Comparison of ENCODE assay signal across 11 cellular contexts in the genomic region with DNA sequence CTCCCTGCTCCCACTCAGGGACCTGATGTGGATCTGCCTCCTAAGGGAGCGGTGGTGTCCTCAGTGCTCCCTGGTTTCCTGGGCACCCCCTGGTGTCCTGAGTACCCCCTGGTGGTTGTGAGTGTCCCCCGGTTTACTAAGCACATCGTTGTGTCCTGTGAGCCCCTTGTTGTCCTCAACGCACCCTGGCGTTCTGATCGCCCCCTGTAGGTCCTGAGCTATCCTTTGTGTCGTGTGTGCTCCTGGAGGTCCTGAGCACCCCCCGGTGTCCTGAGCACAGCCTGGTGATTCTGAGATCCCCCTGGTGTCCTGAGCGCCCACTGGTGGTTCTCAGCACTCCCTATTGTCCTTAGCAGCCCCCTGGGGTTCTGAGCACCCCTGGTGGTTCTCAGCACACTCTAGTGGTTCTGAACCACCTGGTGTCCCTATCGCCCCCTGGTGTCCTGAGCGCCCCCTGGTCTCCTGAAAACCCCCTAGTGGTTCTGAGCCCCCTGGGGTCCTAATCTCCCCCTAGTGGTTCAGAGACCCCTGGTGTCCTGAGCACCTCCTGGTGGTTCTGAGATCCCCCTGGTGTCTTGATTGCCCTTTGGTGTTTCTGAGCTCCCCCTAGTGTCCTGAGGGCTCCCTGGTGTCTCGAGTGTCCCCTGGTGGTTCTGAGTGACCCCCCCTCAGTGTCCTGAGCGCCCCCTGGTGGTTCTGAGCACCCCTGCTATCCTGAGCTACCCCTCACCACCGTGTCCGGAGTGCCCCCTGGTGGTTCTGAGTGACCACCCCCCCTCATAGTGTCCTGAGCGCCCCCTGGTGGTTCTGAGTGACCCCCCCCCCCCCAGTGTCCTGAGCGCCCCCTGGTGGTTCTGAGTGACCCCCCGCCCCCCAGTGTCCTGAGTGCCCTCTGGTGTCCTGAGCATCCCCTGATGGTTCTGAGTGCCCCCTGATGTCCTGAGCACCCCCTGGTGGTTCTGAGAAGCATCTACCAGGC.
A peak's percentile ranks its signal among the peaks of the same experiment; 100 is the strongest.
DNase-seq lines count a peak whose midpoint lies in the region; ATAC-seq and TF ChIP-seq lines count a peak whose summit lies in the region.
"Had no signal": no experiment of that assay in that cellular context is flagged by ENCODE, and none has a peak within 500 bp of the region (broad histone marks: within the 10 kb centered on the region; RNA-seq: fewer than 3 reads in every experiment).

No MANE protein-coding gene starts in this region.

- H3K36me3 ChIP-seq in GM06990 (ENCODE audit: control insufficient read depth, insufficient read depth, low read length), result no peaks in the 10 kb centered on the region
- H3K36me3 ChIP-seq: neural progenitor cell had no signal

- H3K27me3 ChIP-seq in GM06990 (replicated peaks; ENCODE audit: control insufficient read depth, insufficient read depth, low read length), result no peaks in the 10 kb centered on the region
- H3K27me3 ChIP-seq: neural progenitor cell had no signal

- POLR2A ChIA-PET in WTC11 (lab: Charles Lee), result no interaction called here

- ATAC-seq in WTC11 (no peak), HG03432 (IDR thresholded peaks at IDR 0.05; ENCODE audit: unreplicated experiment) (no peak)

- H3K9me3 Mint-ChIP-seq in activated T-cell treated with anti-CD3 and anti-CD28 coated beads, Interleukin-2, amount 50 U/mL, for 24 hours, result no peaks in the 10 kb centered on the region
- H3K9me3 Mint-ChIP-seq in WTC11, result peaks cover 44% of the 10 kb centered on the region
- H3K9me3 Mint-ChIP-seq: activated naive CD4-positive, alpha-beta T cell treated with anti-CD3 and anti-CD28 coated beads, Interleukin-2, amount 50 U/mL, for 72 hours had no signal

- H3K27ac Mint-ChIP-seq in activated T-cell treated with anti-CD3 and anti-CD28 coated beads, Interleukin-2, amount 50 U/mL, for 24 hours, result peak overlapping the region; percentile 20
- no peak overlapping the region for H3K27ac Mint-ChIP-seq in WTC11
- H3K27ac Mint-ChIP-seq: neural progenitor cell had no signal

- DNase-seq in GM06990 (ENCODE audit: extremely low read depth, insufficient read length), result peak; percentile 54
- peak; percentile 11 for DNase-seq in NB4 (ENCODE audit: low read depth)
- peak; percentile 56 for DNase-seq in activated T-cell treated with anti-CD3 and anti-CD28 coated beads, Interleukin-2, amount 50 U/mL, for 24 hours
- DNase-seq in stimulated activated CD4-positive, alpha-beta T cell treated with anti-CD3 and anti-CD28 coated beads, Interleukin-15, amount 100 ng/mL, for 48 hours (ENCODE audit: low read depth in 2 of 2), result peak; percentile 48 to 70
- DNase-seq in WTC11 (ENCODE audit: low spot score), result no peak
- DNase-seq in Kasumi-1 (lab: John Stamatoyannopoulos, UW), result no peak
- DNase-seq in mesenteric fat pad (ENCODE audit: low spot score), result no peak
- DNase-seq: NCI-H1417 had no signal

- H3K36me3 Mint-ChIP-seq in activated T-cell treated with anti-CD3 and anti-CD28 coated beads, Interleukin-2, amount 50 U/mL, for 24 hours (ENCODE audit: low read depth), result no peaks in the 10 kb centered on the region
- peaks cover 47% of the 10 kb centered on the region for H3K36me3 Mint-ChIP-seq in WTC11
- H3K36me3 Mint-ChIP-seq: activated naive CD4-positive, alpha-beta T cell treated with anti-CD3 and anti-CD28 coated beads, Interleukin-2, amount 50 U/mL, for 72 hours; neural progenitor cell had no signal

- TF ChIP-seq CTCF in GM06990 (IDR thresholded peaks at IDR 0.05; ENCODE audit: insufficient read depth, low read length, poor library complexity, severe bottlenecking) (peak; percentile 40), NB4 (IDR thresholded peaks at IDR 0.05; ENCODE audit: low read depth, low read length) (no peak), WTC11 (IDR thresholded peaks at IDR 0.05) (no peak)

- peaks cover 35% of the 10 kb centered on the region for H3K4me1 Mint-ChIP-seq in activated T-cell treated with anti-CD3 and anti-CD28 coated beads, Interleukin-2, amount 50 U/mL, for 24 hours (ENCODE audit: low read depth)
- no peaks in the 10 kb centered on the region for H3K4me1 Mint-ChIP-seq in WTC11
- H3K4me1 Mint-ChIP-seq: neural progenitor cell had no signal

- H3K4me3 ChIP-seq in GM06990 (replicated peaks; ENCODE audit: low read depth, low read length) (no peak overlapping the region), NB4 (ENCODE audit: low read depth, low read length) (no peak overlapping the region)
- H3K4me3 ChIP-seq: neural progenitor cell had no signal

- no peaks in the 10 kb centered on the region for H3K27me3 Mint-ChIP-seq in activated T-cell treated with anti-CD3 and anti-CD28 coated beads, Interleukin-2, amount 50 U/mL, for 24 hours
- H3K27me3 Mint-ChIP-seq in WTC11 (ENCODE audit: low read depth), result no peaks in the 10 kb centered on the region

- no peak overlapping the region for H3K4me3 Mint-ChIP-seq in activated T-cell treated with anti-CD3 and anti-CD28 coated beads, Interleukin-2, amount 50 U/mL, for 24 hours
- no peak overlapping the region for H3K4me3 Mint-ChIP-seq in WTC11
- H3K4me3 Mint-ChIP-seq: neural progenitor cell had no signal

- no peak for TF ChIP-seq POLR2A in NB4 (IDR thresholded peaks at IDR 0.05; ENCODE audit: extremely low read depth, insufficient read length)

- CTCF ChIA-PET in WTC11 (lab: Charles Lee), result no interaction called here

TF ChIP-seq in WTC11, 78 proteins besides CTCF, POLR2A, EP300 and RAD21:
- TF ChIP-seq PRRX2 (CRISPR knock-in tag; IDR thresholded peaks at IDR 0.05), result no peak
TF ChIP-seq in WTC11: peak in this region for 0.

Comparison
In these comparisons a context has a peak if more than half of its experiments do, and no peak if none do; other contexts are left out.
1. DNase-seq: peak in GM06990 (single experiment), NB4 (single experiment), activated T-cell treated with anti-CD3 and anti-CD28 coated beads, Interleukin-2, amount 50 U/mL, for 24 hours (single experiment) and stimulated activated CD4-positive, alpha-beta T cell treated with anti-CD3 and anti-CD28 coated beads, Interleukin-15, amount 100 ng/mL, for 48 hours (2 of 2); none in WTC11 (single experiment), Kasumi-1 (0 of 2) and mesenteric fat pad (single experiment).